1 cellular context compared by ENCODE assay signal in genomic region chr3:50337175-50337861, GRCh38.
TF ChIP-seq lines count a peak whose summit lies in the region.

No MANE protein-coding gene starts in this region.

TF ChIP-seq in GM23338, 12 proteins besides CTCF, POLR2A, EP300 and RAD21 (continued from another document):
- TF ChIP-seq ZNF114 (CRISPR knock-in tag; IDR thresholded peaks at IDR 0.05) (no peak), ZNF331 (CRISPR knock-in tag; IDR thresholded peaks at IDR 0.05; ENCODE audit: low read depth) (no peak)
